22 cellular contexts compared by ENCODE assay signal in genomic region chr10:11525503-11525902, GRCh38.
DNase-seq lines count a peak whose midpoint lies in the region; ATAC-seq, FAIRE-seq and TF ChIP-seq lines count a peak whose summit lies in the region.
"Had no signal": no experiment of that assay in that cellular context is flagged by ENCODE, and none has a peak within 500 bp of the region (broad histone marks: within the 10 kb centered on the region; RNA-seq: fewer than 3 reads in every experiment).

No MANE protein-coding gene starts in this region.

- no peak overlapping the region for H3K27ac Mint-ChIP-seq in naive thymus-derived CD4-positive, alpha-beta T cell
- no peak overlapping the region for H3K27ac Mint-ChIP-seq in activated CD4-positive, alpha-beta T cell treated with anti-CD3 and anti-CD28 coated beads, Interleukin-2, amount 10 ng/mL, durations not matched to agents 24 days and 14 days
- H3K27ac Mint-ChIP-seq: activated naive CD8-positive, alpha-beta T cell treated with anti-CD3 and anti-CD28 coated beads for 36 hours; CD4-positive, alpha-beta memory T cell; natural killer cell had no signal

- no peak overlapping the region for H3K4me3 Mint-ChIP-seq in naive thymus-derived CD4-positive, alpha-beta T cell
- H3K4me3 Mint-ChIP-seq in activated CD4-positive, alpha-beta T cell treated with anti-CD3 and anti-CD28 coated beads, Interleukin-2, amount 10 ng/mL, durations not matched to agents 24 days and 14 days: no peak overlapping the region
- H3K4me3 Mint-ChIP-seq: activated naive CD8-positive, alpha-beta T cell treated with anti-CD3 and anti-CD28 coated beads for 36 hours; CD4-positive, alpha-beta memory T cell; natural killer cell had no signal

- H3K27me3 Mint-ChIP-seq in naive thymus-derived CD4-positive, alpha-beta T cell: peaks cover 0 to 9% (median 0%) of the 10 kb centered on the region in 5 donors
- peaks cover 8% of the 10 kb centered on the region for H3K27me3 Mint-ChIP-seq in activated CD4-positive, alpha-beta T cell treated with anti-CD3 and anti-CD28 coated beads, Interleukin-2, amount 10 ng/mL, durations not matched to agents 24 days and 14 days
- H3K27me3 Mint-ChIP-seq: activated naive CD8-positive, alpha-beta T cell treated with anti-CD3 and anti-CD28 coated beads for 36 hours; CD4-positive, alpha-beta memory T cell; IgD-negative memory B cell had no signal

- H3K4me1 ChIP-seq in fibroblast of lung (ENCODE audit: control insufficient read depth, extremely low read depth, insufficient read depth, low read length) (peaks cover 2% of the 10 kb centered on the region), right lobe of liver (peaks cover 0 to 47% (median 15%) of the 10 kb centered on the region in 4 donors), spleen (peaks cover 13 to 66% (median 52%) of the 10 kb centered on the region in 6 donors)
- H3K4me1 ChIP-seq in naive thymus-derived CD4-positive, alpha-beta T cell (ENCODE audit: control insufficient read depth in 2 of 2, insufficient read depth in 2 of 2, low read length in 2 of 2): no peaks in the 10 kb centered on the region

- H3K36me3 ChIP-seq in fibroblast of lung (ENCODE audit: control insufficient read depth, insufficient read depth, low read length): no peaks in the 10 kb centered on the region
- no peaks in the 10 kb centered on the region for H3K36me3 ChIP-seq in right lobe of liver
- H3K36me3 ChIP-seq in spleen: peaks cover 0 to 52% (median 16%) of the 10 kb centered on the region in 6 donors
- H3K36me3 ChIP-seq in naive thymus-derived CD4-positive, alpha-beta T cell (ENCODE audit: control insufficient read depth in 2 of 3, insufficient read depth in 3 of 3, low read length in 3 of 3): no peaks in the 10 kb centered on the region

- WGBS in right lobe of liver (ENCODE audit: insufficient coverage, low coverage, low lambda C conversion rate, missing lambda C conversion rate): 65% methylated on average over 6 of the region's 6 CpGs
- WGBS in spleen, 5 donors: 73 to 87% (median 81%) methylated on average over 6 of the region's 6 CpGs

- intact Hi-C loops in right lobe of liver (cut with DNase I) (no loop called here), spleen (cut with DNase I; ENCODE audit: low total_unique reads) (loop anchor here (10.0 kb wide), 1 partner anchor 79 kb away; no protein-coding TSS in a partner anchor)
- intact Hi-C loops in naive thymus-derived CD4-positive, alpha-beta T cell (cut with micrococcal nuclease): no loop called here
- intact Hi-C loops in activated CD4-positive, alpha-beta T cell treated with anti-CD3 and anti-CD28 coated beads, Interleukin-2, amount 10 ng/mL, durations not matched to agents 24 days and 14 days (cut with micrococcal nuclease): no loop called here

- H3K9me3 ChIP-seq in fibroblast of lung (ENCODE audit: control insufficient read depth, insufficient read depth, low read depth, low read length) (no peaks in the 10 kb centered on the region), right lobe of liver (no peaks in the 10 kb centered on the region), spleen (no peaks in the 10 kb centered on the region)
- H3K9me3 ChIP-seq in naive thymus-derived CD4-positive, alpha-beta T cell (ENCODE audit: control insufficient read depth in 2 of 3, low read length in 3 of 3): no peaks in the 10 kb centered on the region

- FAIRE-seq in GM18507 (lab: Jason Lieb, UNC): peak; percentile 39
- FAIRE-seq: endometrium had no signal

- H3K27me3 ChIP-seq in fibroblast of lung (ENCODE audit: control insufficient read depth, insufficient read depth, low read length) (no peaks in the 10 kb centered on the region), right lobe of liver (no peaks in the 10 kb centered on the region), spleen (replicated peaks in 1 of 7) (no peaks in the 10 kb centered on the region)
- H3K27me3 ChIP-seq in naive thymus-derived CD4-positive, alpha-beta T cell (ENCODE audit: control insufficient read depth in 2 of 2, insufficient read depth in 2 of 2, low read length in 2 of 2): no peaks in the 10 kb centered on the region

- H3K4me1 Mint-ChIP-seq in naive thymus-derived CD4-positive, alpha-beta T cell: peaks cover 12 to 26% (median 20%) of the 10 kb centered on the region in 7 donors
- peaks cover 6% of the 10 kb centered on the region for H3K4me1 Mint-ChIP-seq in activated CD4-positive, alpha-beta T cell treated with anti-CD3 and anti-CD28 coated beads, Interleukin-2, amount 10 ng/mL, durations not matched to agents 24 days and 14 days

- H4K20me1 ChIP-seq in fibroblast of lung (ENCODE audit: control insufficient read depth, extremely low read depth, insufficient read depth, low read length): no peaks in the 10 kb centered on the region

- DNase-seq in GM18507 (ENCODE audit: extremely low spot score, insufficient read length, low read depth) (no peak), fibroblast of lung (ENCODE audit: low read depth in 2 of 2) (peak in 1 of 2 donors; percentile 69), right lobe of liver (peak in 1 of 3 donors; percentile 34), spleen (no peak), GF-D8 (lab: John Stamatoyannopoulos, UW) (no peak)
- DNase-seq in naive thymus-derived CD4-positive, alpha-beta T cell: no peak
- no peak for DNase-seq in activated CD4-positive, alpha-beta T cell treated with anti-CD3 and anti-CD28 coated beads for 1 hour
- no peak for DNase-seq in activated CD4-positive, alpha-beta T cell treated with anti-CD3 and anti-CD28 coated beads, Interleukin-2, amount 10 ng/mL, durations not matched to agents 24 days and 14 days
- DNase-seq: activated naive CD8-positive, alpha-beta T cell treated with anti-CD3 and anti-CD28 coated beads for 36 hours; activated T-cell treated with anti-CD3 and anti-CD28 coated beads for 4 hours; CD4-positive, alpha-beta memory T cell; EL; HCEC 1CT; head of caudate nucleus; natural killer cell; NCI-H1105 treated with DMSO at 0.1 percent for 48 hours; NCI-H2227 treated with DMSO at 0.1 percent for 48 hours; retina; stimulated activated naive CD4-positive, alpha-beta T cell had no signal

- H3K79me2 ChIP-seq in fibroblast of lung (ENCODE audit: control insufficient read depth, insufficient read depth, low read length): no peaks in the 10 kb centered on the region

- H3K27ac ChIP-seq in fibroblast of lung (ENCODE audit: insufficient read depth, low read length) (peak overlapping the region; percentile 42), right lobe of liver (peak overlapping the region in 2 of 3 donors; percentile 8 to 31), spleen (peak overlapping the region in 5 of 8 donors; percentile 11 to 28 (median 22))
- H3K27ac ChIP-seq in naive thymus-derived CD4-positive, alpha-beta T cell (ENCODE audit: low read depth, low read length): no peak overlapping the region

- ATAC-seq in right lobe of liver: peak in 1 of 4 donors; percentile 4
- ATAC-seq in naive thymus-derived CD4-positive, alpha-beta T cell: no peak
- ATAC-seq: left colon, natural killer cell had no signal

- POLR2A ChIA-PET in naive thymus-derived CD4-positive, alpha-beta T cell (lab: Charles Lee): no interaction called here

- H3K9me3 Mint-ChIP-seq in naive thymus-derived CD4-positive, alpha-beta T cell: peaks cover 0 to 1% (median 0%) of the 10 kb centered on the region in 11 donors
- H3K9me3 Mint-ChIP-seq in activated CD4-positive, alpha-beta T cell treated with anti-CD3 and anti-CD28 coated beads, Interleukin-2, amount 10 ng/mL, durations not matched to agents 24 days and 14 days: no peaks in the 10 kb centered on the region
- H3K9me3 Mint-ChIP-seq: activated naive CD8-positive, alpha-beta T cell treated with anti-CD3 and anti-CD28 coated beads for 36 hours; CD4-positive, alpha-beta memory T cell; IgD-negative memory B cell; natural killer cell had no signal

- H3K4me2 ChIP-seq in fibroblast of lung (ENCODE audit: extremely low read depth, insufficient read depth, low read length): no peak overlapping the region

- TF ChIP-seq CTCF in fibroblast of lung (conservative IDR thresholded peaks at IDR 0.05 in 1 of 2, IDR thresholded peaks at IDR 0.05 in 1 of 2; ENCODE audit: low read depth in 1 of 2, low read length in 2 of 2) (no peak), right lobe of liver (IDR thresholded peaks at IDR 0.05) (no peak), spleen (IDR thresholded peaks at IDR 0.05 in 8 of 11, conservative IDR thresholded peaks at IDR 0.05 in 3 of 11) (no peak)

- H2AFZ ChIP-seq in fibroblast of lung (ENCODE audit: low read length): no peak overlapping the region

- H3K4me3 ChIP-seq in fibroblast of lung (replicated peaks in 1 of 4; ENCODE audit: control extremely low read depth in 1 of 4, insufficient read depth in 1 of 4, low read depth in 3 of 4, low read length in 4 of 4) (no peak overlapping the region), right lobe of liver (no peak overlapping the region), spleen (no peak overlapping the region)
- no peak overlapping the region for H3K4me3 ChIP-seq in naive thymus-derived CD4-positive, alpha-beta T cell (ENCODE audit: low read length)

- no peak for TF ChIP-seq POLR2A in right lobe of liver (IDR thresholded peaks at IDR 0.05)
- no peak for TF ChIP-seq POLR2A in spleen (IDR thresholded peaks at IDR 0.05)

- CTCF ChIA-PET in naive thymus-derived CD4-positive, alpha-beta T cell (lab: Charles Lee): interaction anchor here (0.7 kb wide), 1 partner anchor 77 kb away, joined by 3 read pairs; no protein-coding TSS in a partner anchor

- H3K36me3 Mint-ChIP-seq in naive thymus-derived CD4-positive, alpha-beta T cell: peaks cover 2 to 15% (median 10%) of the 10 kb centered on the region in 5 donors
- H3K36me3 Mint-ChIP-seq in activated CD4-positive, alpha-beta T cell treated with anti-CD3 and anti-CD28 coated beads, Interleukin-2, amount 10 ng/mL, durations not matched to agents 24 days and 14 days (ENCODE audit: low read depth): no peaks in the 10 kb centered on the region
- H3K36me3 Mint-ChIP-seq: natural killer cell had no signal

- no peak overlapping the region for H3K9ac ChIP-seq in fibroblast of lung (ENCODE audit: insufficient read depth, low read length)
